2 cellular contexts compared by ENCODE assay signal in the genomic region with DNA sequence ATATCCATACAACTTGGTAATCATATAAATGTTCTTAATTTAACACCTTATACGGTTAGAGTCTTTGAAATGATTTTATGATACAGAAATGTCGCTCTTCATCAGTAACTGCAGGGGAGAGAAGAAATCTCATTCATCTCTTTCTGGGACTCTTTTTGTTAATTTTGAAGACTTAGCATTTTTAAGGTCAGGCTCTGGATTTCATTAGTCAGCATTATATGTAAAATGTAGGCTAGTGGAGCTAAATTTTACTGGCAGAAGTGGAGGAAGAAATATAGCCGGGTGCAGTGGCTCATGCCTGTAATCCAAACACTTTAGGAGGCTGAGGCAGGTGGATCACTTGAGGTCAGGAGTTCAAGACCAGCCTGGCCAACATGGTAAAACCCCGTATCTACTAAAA.
TF ChIP-seq lines count a peak whose summit lies in the region.

No MANE protein-coding gene starts in this region.

TF ChIP-seq in IMR-90, 13 proteins besides CTCF, POLR2A, EP300 and RAD21:
- TF ChIP-seq MAFK (IDR thresholded peaks at IDR 0.05; ENCODE audit: low read depth, low read length) (peak; percentile 94), CHD1 (IDR thresholded peaks at IDR 0.05; ENCODE audit: low read depth, low read length) (no peak)

TF ChIP-seq in H1, 55 proteins besides CTCF, POLR2A, EP300 and RAD21:
- no peak for TF ChIP-seq RFX5 (IDR thresholded peaks at IDR 0.05; ENCODE audit: borderline replicate concordance, low read depth, low read length)
- peak; percentile 58; the same call in 1 of the 2 replicates for TF ChIP-seq MAFK (IDR thresholded peaks at IDR 0.05; ENCODE audit: low read depth, low read length)
- no peak for TF ChIP-seq ZNF274 (IDR thresholded peaks at IDR 0.05; ENCODE audit: borderline replicate concordance, extremely low read depth, low read length)
- TF ChIP-seq BACH1 (IDR thresholded peaks at IDR 0.05; ENCODE audit: low read length): no peak
- TF ChIP-seq TAF7 (optimal IDR thresholded peaks at IDR 0.05; ENCODE audit: borderline replicate concordance, low read depth, low read length): no peak
- TF ChIP-seq KDM5A (IDR thresholded peaks at IDR 0.05; ENCODE audit: low read length): no peak
- TF ChIP-seq FOSL1 (IDR thresholded peaks at IDR 0.05; ENCODE audit: insufficient read depth, low read depth, low read length): no peak
TF ChIP-seq in H1: peak in this region for 1.
